14 cellular contexts compared by ENCODE assay signal in the genomic region with DNA sequence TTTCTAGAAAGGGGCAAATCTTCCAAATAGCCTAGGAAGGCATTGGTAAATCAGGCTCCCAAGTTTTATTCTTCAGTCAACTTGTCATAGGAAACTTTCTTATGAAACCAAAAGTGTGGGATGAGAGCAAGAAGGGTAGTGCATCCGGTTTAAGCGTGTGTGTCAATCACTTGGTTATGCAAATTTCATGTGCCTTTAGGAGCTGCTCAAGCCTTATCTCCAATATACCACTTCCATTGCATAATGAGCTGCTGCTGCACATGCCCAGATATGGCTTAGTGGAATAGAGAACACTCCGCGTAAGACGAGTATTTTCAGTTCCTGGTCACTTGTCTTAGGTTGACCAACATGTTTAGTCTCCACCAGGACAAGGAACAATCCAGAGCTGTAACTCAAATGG.
DNase-seq lines count a peak whose midpoint lies in the region; ATAC-seq and TF ChIP-seq lines count a peak whose summit lies in the region.
"Had no signal": no experiment of that assay in that cellular context is flagged by ENCODE, and none has a peak within 500 bp of the region (broad histone marks: within the 10 kb centered on the region; RNA-seq: fewer than 3 reads in every experiment).

No MANE protein-coding gene starts in this region.

- no peaks in the 10 kb centered on the region for H3K27me3 ChIP-seq in upper lobe of right lung
- H3K27me3 ChIP-seq: BE2C had no signal

- intact Hi-C loops in upper lobe of right lung (cut with DNase I): no loop called here

- peak; percentile 63 for ATAC-seq in upper lobe of right lung
- ATAC-seq: A549 had no signal

- no peaks in the 10 kb centered on the region for H3K4me1 ChIP-seq in upper lobe of right lung
- H3K4me1 ChIP-seq: A549 had no signal

- H3K9me3 ChIP-seq in upper lobe of right lung: no peaks in the 10 kb centered on the region
- H3K9me3 ChIP-seq: A549, BE2C had no signal

- H3K4me3 ChIP-seq in upper lobe of right lung: no peak overlapping the region
- H3K4me3 ChIP-seq: A549, GM23248 had no signal

- no peak for TF ChIP-seq CTCF in upper lobe of right lung (IDR thresholded peaks at IDR 0.05)

- H3K27ac ChIP-seq in upper lobe of right lung: no peak overlapping the region
- H3K27ac ChIP-seq: A549, C4-2B, GM23248 had no signal

- H3K36me3 ChIP-seq in upper lobe of right lung: no peaks in the 10 kb centered on the region
- H3K36me3 ChIP-seq: BE2C had no signal

- DNase-seq in MV-4-11 (lab: John Stamatoyannopoulos, UW): peak; percentile 99
- DNase-seq in NOMO-1 (lab: John Stamatoyannopoulos, UW; ENCODE audit: unreplicated experiment in 2 of 2): peak; percentile 27 to 32
- peak; percentile 93 for DNase-seq in OCI-M1 (lab: John Stamatoyannopoulos, UW)
- no peak for DNase-seq in upper lobe of right lung
- no peak for DNase-seq in ecto neural progenitor cell (ENCODE audit: low spot score)
- DNase-seq in stimulated activated naive CD4-positive, alpha-beta T cell treated with Interleukin-2 at 50 U/mL for 16 hours (lab: John Stamatoyannopoulos, UW): no peak
- no peak for DNase-seq in NCI-H2081 (lab: John Stamatoyannopoulos, UW)
- DNase-seq: BE2C; CD4-positive, alpha-beta memory T cell; DMS79; GM23248; H7 had no signal

Comparison
In these comparisons a context has a peak if more than half of its experiments do, and no peak if none do; other contexts are left out.
1. DNase-seq: peak in MV-4-11 (single experiment), NOMO-1 (2 of 2) and OCI-M1 (single experiment); none in upper lobe of right lung (single experiment), ecto neural progenitor cell (single experiment), stimulated activated naive CD4-positive, alpha-beta T cell treated with Interleukin-2 at 50 U/mL for 16 hours (single experiment) and NCI-H2081 (0 of 2).